ENCODE assay signal across 15 cellular contexts in genomic region chr5:82205005-82205404, GRCh38.
DNase-seq lines count a peak whose midpoint lies in the region; ATAC-seq, FAIRE-seq and TF ChIP-seq lines count a peak whose summit lies in the region.
"Had no signal": no experiment of that assay in that cellular context is flagged by ENCODE, and none has a peak within 500 bp of the region (broad histone marks: within the 10 kb centered on the region; RNA-seq: fewer than 3 reads in every experiment).

No MANE protein-coding gene starts in this region.

- intact Hi-C loops in naive thymus-derived CD4-positive, alpha-beta T cell (cut with micrococcal nuclease): no loop called here

- H3K9me2 ChIP-seq in GM23248 (ENCODE audit: insufficient read depth): no peaks in the 10 kb centered on the region

- WGBS in GM23248 (ENCODE audit: low coverage in 1 of 2, low lambda C conversion rate in 2 of 2, missing lambda C conversion rate in 2 of 2), 2 experiments: 76 to 87% methylated on average over 2 of the region's 2 CpGs

- no peak overlapping the region for H3K4me2 ChIP-seq in GM23248 (ENCODE audit: unreplicated experiment)

- H3K4me1 ChIP-seq in GM23248 (ENCODE audit: insufficient read depth): no peaks in the 10 kb centered on the region
- no peaks in the 10 kb centered on the region for H3K4me1 ChIP-seq in naive thymus-derived CD4-positive, alpha-beta T cell (ENCODE audit: control insufficient read depth in 2 of 2, insufficient read depth in 2 of 2, low read length in 2 of 2)
- H3K4me1 ChIP-seq: BE2C had no signal

- no peaks in the 10 kb centered on the region for H3F3A ChIP-seq in GM23248 (ENCODE audit: insufficient read depth)

- H3K4me3 ChIP-seq in epithelial cell of esophagus (ENCODE audit: low read length): no peak overlapping the region
- no peak overlapping the region for H3K4me3 ChIP-seq in GM23248
- H3K4me3 ChIP-seq in brain microvascular endothelial cell (ENCODE audit: low read depth, low read length): no peak overlapping the region
- H3K4me3 ChIP-seq in naive thymus-derived CD4-positive, alpha-beta T cell (ENCODE audit: low read length): no peak overlapping the region

- no peaks in the 10 kb centered on the region for H4K20me1 ChIP-seq in GM23248 (ENCODE audit: insufficient read depth)

- no peaks in the 10 kb centered on the region for H3K79me2 ChIP-seq in GM23248 (ENCODE audit: insufficient read depth)

- no peak overlapping the region for H3K27ac Mint-ChIP-seq in naive thymus-derived CD4-positive, alpha-beta T cell
- H3K27ac Mint-ChIP-seq: CD4-positive, alpha-beta memory T cell; IgD-negative memory B cell had no signal

- peak; percentile 4 for DNase-seq in A172 (ENCODE audit: low spot score)
- no peak for DNase-seq in H54 (ENCODE audit: insufficient read length, low spot score)
- peak; percentile 27 for DNase-seq in OCI-M1 (lab: John Stamatoyannopoulos, UW)
- DNase-seq in epithelial cell of esophagus (ENCODE audit: low read depth): peak; percentile 28
- DNase-seq in GM23248: no peak
- no peak for DNase-seq in brain microvascular endothelial cell
- no peak for DNase-seq in naive thymus-derived CD4-positive, alpha-beta T cell
- DNase-seq: BE2C; CD4-positive, alpha-beta memory T cell; DMS79; H7 had no signal

- ATAC-seq in naive thymus-derived CD4-positive, alpha-beta T cell: no peak

- H3K9ac ChIP-seq in GM23248: no peak overlapping the region

- no peak for TF ChIP-seq POLR2A in H54 (IDR thresholded peaks at IDR 0.05; ENCODE audit: low read depth, low read length)

- CTCF ChIA-PET in naive thymus-derived CD4-positive, alpha-beta T cell (lab: Charles Lee): no interaction called here

- H3K36me3 ChIP-seq in GM23248 (ENCODE audit: low read depth) (no peaks in the 10 kb centered on the region), brain microvascular endothelial cell (replicated peaks) (no peaks in the 10 kb centered on the region)
- H3K36me3 ChIP-seq in naive thymus-derived CD4-positive, alpha-beta T cell (ENCODE audit: control insufficient read depth in 2 of 3, insufficient read depth in 3 of 3, low read length in 3 of 3): no peaks in the 10 kb centered on the region
- H3K36me3 ChIP-seq: BE2C had no signal

- in situ Hi-C loops in GM23248 (cut with MboI): no loop called here
- in situ Hi-C loops in brain microvascular endothelial cell (cut with HindIII; ENCODE audit: low pct_ligation_motif_present, low sequenced_read_pairs): no loop called here

- H3K9me3 Mint-ChIP-seq in naive thymus-derived CD4-positive, alpha-beta T cell: no peaks in the 10 kb centered on the region
- H3K9me3 Mint-ChIP-seq: CD4-positive, alpha-beta memory T cell; IgD-negative memory B cell had no signal

- no peak overlapping the region for H2AFZ ChIP-seq in GM23248

- peaks cover 0 to 8% (median 0%) of the 10 kb centered on the region in 5 donors for H3K36me3 Mint-ChIP-seq in naive thymus-derived CD4-positive, alpha-beta T cell
- H3K36me3 Mint-ChIP-seq: CD4-positive, alpha-beta memory T cell; IgD-negative memory B cell had no signal

- FAIRE-seq in H54 (lab: Jason Lieb, UNC): peak; percentile 45
- FAIRE-seq: A204.1, GM12891 had no signal

- POLR2A ChIA-PET in naive thymus-derived CD4-positive, alpha-beta T cell (lab: Charles Lee): no interaction called here

- H3K9me3 ChIP-seq in GM23248 (ENCODE audit: low read depth): no peaks in the 10 kb centered on the region
- H3K9me3 ChIP-seq in naive thymus-derived CD4-positive, alpha-beta T cell (ENCODE audit: control insufficient read depth in 2 of 3, low read length in 3 of 3): no peaks in the 10 kb centered on the region
- H3K9me3 ChIP-seq: BE2C had no signal

- H3K4me3 Mint-ChIP-seq in naive thymus-derived CD4-positive, alpha-beta T cell: no peak overlapping the region
- H3K4me3 Mint-ChIP-seq: CD4-positive, alpha-beta memory T cell; IgD-negative memory B cell had no signal

- H3K4me1 Mint-ChIP-seq in naive thymus-derived CD4-positive, alpha-beta T cell: no peaks in the 10 kb centered on the region
- H3K4me1 Mint-ChIP-seq: CD4-positive, alpha-beta memory T cell; IgD-negative memory B cell had no signal

- TF ChIP-seq CTCF in epithelial cell of esophagus (IDR thresholded peaks at IDR 0.05; ENCODE audit: insufficient read depth, low read depth, low read length, missing control alignments) (no peak), brain microvascular endothelial cell (IDR thresholded peaks at IDR 0.05; ENCODE audit: low read depth, low read length, missing control alignments) (no peak)

- H3K27me3 ChIP-seq in GM23248 (replicated peaks; ENCODE audit: insufficient read depth): no peaks in the 10 kb centered on the region
- H3K27me3 ChIP-seq in brain microvascular endothelial cell (replicated peaks): no peaks in the 10 kb centered on the region
- H3K27me3 ChIP-seq in naive thymus-derived CD4-positive, alpha-beta T cell (ENCODE audit: control insufficient read depth in 2 of 2, insufficient read depth in 2 of 2, low read length in 2 of 2): no peaks in the 10 kb centered on the region
- H3K27me3 ChIP-seq: BE2C had no signal

- H3K27me3 Mint-ChIP-seq in naive thymus-derived CD4-positive, alpha-beta T cell: no peaks in the 10 kb centered on the region
- H3K27me3 Mint-ChIP-seq: CD4-positive, alpha-beta memory T cell; IgD-negative memory B cell had no signal

- H3K27ac ChIP-seq in GM23248 (no peak overlapping the region), brain microvascular endothelial cell (no peak overlapping the region)
- no peak overlapping the region for H3K27ac ChIP-seq in naive thymus-derived CD4-positive, alpha-beta T cell (ENCODE audit: low read depth, low read length)
- H3K27ac ChIP-seq: C4-2B had no signal

Comparison
In these comparisons a context has a peak if more than half of its experiments do, and no peak if none do; other contexts are left out.
1. DNase-seq: peak in A172 (single experiment), OCI-M1 (single experiment) and epithelial cell of esophagus (single experiment); none in H54 (single experiment), GM23248 (single experiment), brain microvascular endothelial cell (single experiment) and naive thymus-derived CD4-positive, alpha-beta T cell (0 of 9).